ENCODE assay signal across 24 cellular contexts in the genomic region with DNA sequence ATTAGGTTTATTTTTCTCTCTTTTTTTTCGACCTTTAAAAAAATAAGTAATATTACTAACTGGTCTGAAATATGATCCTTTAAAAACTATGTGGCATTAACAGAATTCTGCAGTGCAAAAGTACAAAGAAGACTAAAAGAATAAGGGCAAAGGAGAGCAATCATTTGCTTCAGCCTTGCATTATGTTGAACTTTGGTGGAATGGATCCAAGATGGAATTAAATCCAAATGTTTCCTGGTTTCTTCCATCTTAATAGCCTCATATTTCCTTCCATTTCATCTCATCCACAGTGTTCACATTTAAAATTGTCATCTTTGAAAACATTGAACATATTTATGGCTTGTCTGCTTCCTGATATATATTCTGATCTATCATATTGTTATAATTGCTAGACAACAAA.
A peak's percentile ranks its signal among the peaks of the same experiment; 100 is the strongest.
DNase-seq lines count a peak whose midpoint lies in the region; ATAC-seq and TF ChIP-seq lines count a peak whose summit lies in the region.
"Had no signal": no experiment of that assay in that cellular context is flagged by ENCODE, and none has a peak within 500 bp of the region (broad histone marks: within the 10 kb centered on the region; RNA-seq: fewer than 3 reads in every experiment).

No MANE protein-coding gene starts in this region.

- H3K27ac ChIP-seq in ACC112 (ENCODE audit: low read depth, low read length) = peak overlapping the region; percentile 27
- peak overlapping the region; percentile 89 for H3K27ac ChIP-seq in neutrophil
- H3K27ac ChIP-seq: foreskin keratinocyte, lower lobe of right lung, RWPE1 had no signal

- TF ChIP-seq CTCF in neutrophil (IDR thresholded peaks at IDR 0.05) = no peak

- H3K4me3 ChIP-seq in ACC112 (ENCODE audit: low read depth, low read length) (no peak overlapping the region), neutrophil (ENCODE audit: low read depth in 1 of 2, low read length in 1 of 2) (peak overlapping the region in 1 of 2 experiments; percentile 26)
- H3K4me3 ChIP-seq: heart left ventricle, lower lobe of right lung had no signal

- H3K9me3 ChIP-seq in neutrophil = no peaks in the 10 kb centered on the region
- H3K9me3 ChIP-seq: heart left ventricle, lower lobe of right lung had no signal

- DNase-seq in RPMI7951 (ENCODE audit: low read depth) (peak; percentile 51), fibroblast of gingiva (ENCODE audit: low read depth) (peak; percentile 79), OCI-M1 (lab: John Stamatoyannopoulos, UW) (no peak), OCI-M2 (lab: John Stamatoyannopoulos, UW; ENCODE audit: unreplicated experiment) (no peak), GF-D8 (lab: John Stamatoyannopoulos, UW) (no peak)
- DNase-seq: activated CD4-positive, alpha-beta T cell treated with anti-CD3 and anti-CD28 coated beads for 36 hours; activated gamma-delta T cell treated with Interleukin-2 at 50 U/mL for 16 hours; activated T-cell treated with anti-CD3 and anti-CD28 coated beads, Interleukin-2, amount 50 U/mL, for 1 hour; foreskin keratinocyte; HCEC 1CT; heart left ventricle; lower lobe of right lung; MM.1S; NCI-H1417; NCI-H2081; NCI-H774; right cardiac atrium; stimulated activated CD4-positive, alpha-beta T cell treated with anti-CD3 and anti-CD28 coated beads, Interleukin-4, amount 100 ng/mL, for 1 hour; T-helper 2 cell had no signal

- ATAC-seq in GM19351 (IDR thresholded peaks at IDR 0.05; ENCODE audit: unreplicated experiment) = no peak
- ATAC-seq: activated CD4-positive, alpha-beta T cell treated with anti-CD3 and anti-CD28 coated beads for 36 hours; foreskin keratinocyte; heart left ventricle; right cardiac atrium; stimulated activated effector memory CD8-positive, alpha-beta T cell treated with anti-CD3 and anti-CD28 coated beads, Interleukin-12 subunit alpha, Interleukin-12 subunit beta, amount 100 ng/mL, for 72 hours had no signal

- no peaks in the 10 kb centered on the region for H3K79me2 ChIP-seq in ACC112 (ENCODE audit: control insufficient read depth, insufficient read depth, low read length, unreplicated experiment)

- H3K4me1 ChIP-seq in ACC112 (ENCODE audit: control insufficient read depth, insufficient read depth, low read length, unreplicated experiment) = peaks cover 81% of the 10 kb centered on the region
- peaks cover 57 to 77% of the 10 kb centered on the region in 2 experiments for H3K4me1 ChIP-seq in neutrophil (ENCODE audit: control insufficient read depth in 1 of 2, insufficient read depth in 1 of 2, low read depth in 1 of 2, low read length in 1 of 2)

- H3K36me3 ChIP-seq in ACC112 (ENCODE audit: insufficient read depth, low read length) (no peaks in the 10 kb centered on the region), neutrophil (no peaks in the 10 kb centered on the region)
- H3K36me3 ChIP-seq: heart left ventricle, lower lobe of right lung had no signal

- H2AFZ ChIP-seq in ACC112 (ENCODE audit: low read length, unreplicated experiment) = peak overlapping the region; percentile 12

- H3K27me3 ChIP-seq in ACC112 (ENCODE audit: insufficient read depth, low read length) (no peaks in the 10 kb centered on the region), neutrophil (no peaks in the 10 kb centered on the region)
- H3K27me3 ChIP-seq: foreskin keratinocyte, heart left ventricle had no signal

Comparison
In these comparisons a context has a peak if more than half of its experiments do, and no peak if none do; other contexts are left out.
1. DNase-seq: peak in RPMI7951 (single experiment) and fibroblast of gingiva (single experiment); none in OCI-M1 (single experiment), OCI-M2 (single experiment) and GF-D8 (single experiment).